In the genomic region with DNA sequence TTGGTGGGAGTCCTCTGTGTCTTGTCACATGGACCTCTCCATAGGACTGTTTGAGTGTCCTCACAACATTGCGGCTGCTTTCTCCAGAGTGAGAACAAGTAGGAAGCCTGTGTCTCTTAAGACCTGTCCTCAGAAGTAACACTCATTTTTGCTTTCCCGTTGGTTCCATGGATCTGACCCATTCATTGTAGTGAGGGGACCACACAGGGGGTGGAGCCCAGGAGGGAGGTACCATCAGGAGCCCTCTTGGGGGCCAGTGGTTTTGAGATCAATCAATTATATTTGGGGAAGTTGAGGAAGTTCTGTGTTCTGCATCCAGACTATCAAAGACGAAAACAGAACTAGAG, we compare ENCODE assay signal across 1 cellular context.
TF ChIP-seq lines count a peak whose summit lies in the region.

No MANE protein-coding gene starts in this region.

TF ChIP-seq in endothelial cell of umbilical vein, 7 proteins besides CTCF, POLR2A, EP300 and RAD21:
- TF ChIP-seq, protein P1, sequence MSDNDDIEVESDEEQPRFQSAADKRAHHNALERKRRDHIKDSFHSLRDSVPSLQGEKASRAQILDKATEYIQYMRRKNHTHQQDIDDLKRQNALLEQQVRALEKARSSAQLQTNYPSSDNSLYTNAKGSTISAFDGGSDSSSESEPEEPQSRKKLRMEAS (IDR thresholded peaks at IDR 0.05; ENCODE audit: insufficient read depth, insufficient read length), result no peak
- no peak for TF ChIP-seq EZH2 (IDR thresholded peaks at IDR 0.05; ENCODE audit: borderline replicate concordance, low read depth, low read length, severe bottlenecking)
- TF ChIP-seq POLR2AphosphoS5 (IDR thresholded peaks at IDR 0.05; ENCODE audit: insufficient read depth, low read depth, low read length), result no peak
- TF ChIP-seq MYC (IDR thresholded peaks at IDR 0.05; ENCODE audit: low read depth, low read length), result no peak
- TF ChIP-seq FOS (IDR thresholded peaks at IDR 0.05; ENCODE audit: borderline replicate concordance, insufficient read depth, low read length), result no peak
- TF ChIP-seq JUN (IDR thresholded peaks at IDR 0.05; ENCODE audit: borderline replicate concordance, insufficient read depth, insufficient read length, low read depth), result no peak
- TF ChIP-seq GATA2 (IDR thresholded peaks at IDR 0.05; ENCODE audit: insufficient read depth, insufficient read length, low read depth, low read length), result no peak
